Comparison of ENCODE assay signal across 31 cellular contexts in the genomic region with DNA sequence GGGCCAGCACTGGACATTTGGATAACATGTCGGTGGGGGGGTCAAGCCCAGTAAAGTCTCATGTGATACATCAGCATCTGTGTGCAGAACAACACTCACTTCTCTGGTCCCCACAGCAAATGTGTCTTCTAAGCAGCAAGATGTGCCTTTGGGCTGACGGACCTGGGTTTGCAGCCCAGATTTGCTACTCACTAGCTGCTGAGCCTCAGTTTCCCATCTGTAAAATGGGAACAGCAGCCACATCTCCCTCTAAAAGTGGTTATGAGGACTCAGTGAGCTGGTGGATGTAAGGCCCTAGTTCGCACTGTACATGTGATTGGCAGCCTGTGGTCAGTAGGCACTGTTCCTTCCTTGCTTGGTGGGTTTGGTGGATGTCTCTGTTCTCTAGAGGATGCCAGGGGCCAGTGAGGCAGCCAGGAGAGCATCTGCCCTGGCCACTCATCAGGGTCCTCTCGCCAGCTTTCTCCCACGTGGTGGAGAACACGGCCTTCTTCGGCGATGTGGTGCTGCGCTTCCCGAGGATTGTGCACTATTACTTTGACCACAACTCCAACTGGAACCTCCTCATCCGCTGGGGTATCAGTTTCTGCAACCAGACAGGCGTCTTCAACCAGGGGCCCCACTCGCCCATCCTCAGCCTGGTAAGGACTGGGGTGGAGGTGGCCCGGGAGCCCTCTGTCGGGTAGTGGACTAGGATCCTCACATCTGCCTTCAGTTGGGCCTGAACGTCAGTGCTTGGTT.
"Had no signal": no experiment of that assay in that cellular context is flagged by ENCODE, and none has a peak within 500 bp of the region (broad histone marks: within the 10 kb centered on the region; RNA-seq: fewer than 3 reads in every experiment).

No MANE protein-coding gene starts in this region.

- H3K4me3 ChIP-seq: ovary, psoas muscle, skin epidermis, smooth muscle cell, spleen, suprapubic skin, testis, tibial artery, transverse colon, upper lobe of right lung, uterus had no signal

- H3K4me3 Mint-ChIP-seq: naive thymus-derived CD8-positive, alpha-beta T cell; natural killer cell treated with Interleukin-12 subunit alpha and Interleukin-12 subunit beta and Interleukin-15 and Interleukin-18, amount 100 ng/mL, for 72 hours; nephron progenitor cell; neural crest cell; stimulated activated memory B cell treated with anti-CD40 and anti-IgM and Interleukin-4, amounts not matched to agents 10 μg/mL and 1 μg/mL and 100 μg/mL, for 72 hours; stimulated activated naive CD8-positive, alpha-beta T cell treated with anti-CD3 and anti-CD28 coated beads, Interleukin-15, amount 100 ng/mL, for 72 hours; type B pancreatic cell had no signal

- H3K27ac Mint-ChIP-seq: natural killer cell treated with Interleukin-12 subunit alpha and Interleukin-12 subunit beta and Interleukin-15 and Interleukin-18, amount 100 ng/mL, for 72 hours; nephron progenitor cell; progenitor cell of endocrine pancreas; stimulated activated memory B cell treated with anti-CD40 and anti-IgM and Interleukin-4, amounts not matched to agents 10 μg/mL and 1 μg/mL and 100 μg/mL, for 72 hours; type B pancreatic cell had no signal

- H3K36me3 Mint-ChIP-seq: natural killer cell treated with Interleukin-12 subunit alpha and Interleukin-12 subunit beta and Interleukin-15 and Interleukin-18, amount 100 ng/mL, for 72 hours had no signal

- H3K9me3 Mint-ChIP-seq: naive thymus-derived CD8-positive, alpha-beta T cell; natural killer cell treated with Interleukin-12 subunit alpha and Interleukin-12 subunit beta and Interleukin-15 and Interleukin-18, amount 100 ng/mL, for 72 hours; nephron progenitor cell; neural crest cell; stimulated activated memory B cell treated with anti-CD40 and anti-IgM and Interleukin-4, amounts not matched to agents 10 μg/mL and 1 μg/mL and 100 μg/mL, for 72 hours; stimulated activated naive CD8-positive, alpha-beta T cell treated with anti-CD3 and anti-CD28 coated beads, Interleukin-15, amount 100 ng/mL, for 72 hours; type B pancreatic cell had no signal

- H3K27ac ChIP-seq: ovary, parathyroid adenoma, psoas muscle, skin epidermis, spleen, suprapubic skin, testis, tibial artery, transverse colon, upper lobe of right lung, uterus had no signal

- H3K36me3 ChIP-seq: ovary, transverse colon, upper lobe of right lung, uterus had no signal

- ATAC-seq: naive thymus-derived CD8-positive, alpha-beta T cell; natural killer cell treated with Interleukin-12 subunit alpha and Interleukin-12 subunit beta and Interleukin-15 and Interleukin-18, amount 100 ng/mL, for 72 hours; psoas muscle; right cardiac atrium; sciatic nerve; stimulated activated memory B cell treated with anti-CD40 and anti-IgM and Interleukin-4, amounts not matched to agents 10 μg/mL and 1 μg/mL and 100 μg/mL, for 72 hours; stimulated activated naive CD8-positive, alpha-beta T cell treated with anti-CD3 and anti-CD28 coated beads, Interleukin-15, amount 100 ng/mL, for 72 hours; stimulated activated naive CD8-positive, alpha-beta T cell treated with anti-CD3 and anti-CD28 coated beads, Interleukin-15, Interleukin-2, amounts not matched to agents 100 U/mL and 50 U/mL, for 24 hours; upper lobe of right lung had no signal

- H3K27me3 Mint-ChIP-seq: naive thymus-derived CD8-positive, alpha-beta T cell; natural killer cell treated with Interleukin-12 subunit alpha and Interleukin-12 subunit beta and Interleukin-15 and Interleukin-18, amount 100 ng/mL, for 72 hours; progenitor cell of endocrine pancreas; stimulated activated memory B cell treated with anti-CD40 and anti-IgM and Interleukin-4, amounts not matched to agents 10 μg/mL and 1 μg/mL and 100 μg/mL, for 72 hours; stimulated activated naive CD8-positive, alpha-beta T cell treated with anti-CD3 and anti-CD28 coated beads, Interleukin-15, amount 100 ng/mL, for 72 hours; type B pancreatic cell had no signal

- H3K4me1 Mint-ChIP-seq: neural crest cell; stimulated activated memory B cell treated with anti-CD40 and anti-IgM and Interleukin-4, amounts not matched to agents 10 μg/mL and 1 μg/mL and 100 μg/mL, for 72 hours had no signal

- DNase-seq: naive thymus-derived CD8-positive, alpha-beta T cell; nephron progenitor cell; occipital lobe; ovary; psoas muscle; right cardiac atrium; spleen; stimulated activated CD4-positive, alpha-beta T cell treated with anti-CD3 and anti-CD28 coated beads, Interleukin-12 subunit alpha, Interleukin-12 subunit beta, amount 100 ng/mL, for 4 hours; stimulated activated CD4-positive, alpha-beta T cell treated with anti-CD3 and anti-CD28 coated beads, Interleukin-1b, Interleukin-23, amount 100 ng/mL, for 48 hours; stimulated activated CD4-positive, alpha-beta T cell treated with anti-CD3 and anti-CD28 coated beads, Interleukin-4, amount 100 ng/mL, for 1 hour; stimulated activated CD4-positive, alpha-beta T cell treated with anti-CD3 and anti-CD28 coated beads, Interleukin-4, amount 100 ng/mL, for 4 hours; stimulated activated CD8-positive, alpha-beta memory T cell treated with anti-CD3 and anti-CD28 coated beads, Interleukin-4, amount 100 ng/mL, for 48 hours; stimulated activated naive CD4-positive, alpha-beta T cell; stimulated activated naive CD8-positive, alpha-beta T cell treated with anti-CD3 and anti-CD28 coated beads, Interleukin-15, amount 100 ng/mL, for 72 hours; stimulated activated naive CD8-positive, alpha-beta T cell treated with anti-CD3 and anti-CD28 coated beads, Interleukin-15, Interleukin-2, amounts not matched to agents 100 U/mL and 50 U/mL, for 24 hours; substantia nigra; testis; tibial artery; transverse colon; upper lobe of right lung; uterus had no signal

- H3K27me3 ChIP-seq: ovary, spleen, suprapubic skin, testis, tibial artery, transverse colon, upper lobe of right lung, uterus had no signal
